Comparison of ENCODE assay signal across 11 cellular contexts in the genomic region with DNA sequence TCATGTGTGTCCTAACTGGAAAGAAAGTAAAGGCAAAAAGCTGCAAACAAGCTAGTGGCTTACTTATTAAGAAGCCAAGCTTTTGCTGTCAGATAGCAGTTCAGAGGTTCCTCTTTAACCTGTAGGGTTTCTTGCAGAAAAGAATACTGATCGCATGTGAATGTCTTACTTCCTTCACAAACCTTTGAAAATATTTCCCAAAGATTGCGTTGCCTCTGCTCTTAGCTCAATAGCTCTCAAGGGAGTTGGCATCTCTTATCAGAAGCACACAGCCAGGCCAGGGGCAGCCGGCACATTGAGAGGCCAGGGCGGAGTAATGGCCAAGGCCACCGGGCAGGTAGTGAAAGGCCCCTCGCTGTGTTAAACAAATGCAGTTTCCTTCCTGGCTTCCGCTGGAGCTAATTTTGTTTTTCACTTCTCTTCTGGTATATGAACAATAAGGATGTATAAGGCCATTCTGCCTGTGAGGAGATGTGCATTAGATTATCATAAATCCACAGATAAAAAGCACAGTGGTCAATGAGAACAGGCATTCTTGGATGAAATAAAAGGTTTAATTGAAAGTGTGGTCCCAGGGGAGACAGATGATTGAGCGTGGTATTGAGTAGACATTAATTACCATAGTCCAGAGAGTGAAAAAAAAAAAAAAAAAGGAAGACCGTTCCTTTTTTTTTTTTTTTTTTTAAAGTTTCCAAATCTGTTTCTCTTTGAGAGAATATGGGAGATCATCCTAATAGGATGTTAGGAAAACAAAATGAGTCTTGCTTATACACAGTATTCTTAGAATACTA.
DNase-seq lines count a peak whose midpoint lies in the region; ATAC-seq and TF ChIP-seq lines count a peak whose summit lies in the region.
"Had no signal": no experiment of that assay in that cellular context is flagged by ENCODE, and none has a peak within 500 bp of the region (broad histone marks: within the 10 kb centered on the region; RNA-seq: fewer than 3 reads in every experiment).

No MANE protein-coding gene starts in this region.

- no peaks in the 10 kb centered on the region for H4K20me1 ChIP-seq in SK-N-SH (ENCODE audit: insufficient read depth)

- H3K27me3 ChIP-seq in mesenchymal stem cell (ENCODE audit: control insufficient read depth in 1 of 2, insufficient read depth in 1 of 2, low read length in 2 of 2) = no peaks in the 10 kb centered on the region
- no peaks in the 10 kb centered on the region for H3K27me3 ChIP-seq in SK-N-SH (ENCODE audit: insufficient read depth)

- TF ChIP-seq CTCF in chondrocyte (IDR thresholded peaks at IDR 0.05) (no peak), SK-N-SH (IDR thresholded peaks at IDR 0.05) (no peak)

- no peaks in the 10 kb centered on the region for H3F3A ChIP-seq in SK-N-SH (replicated peaks; ENCODE audit: insufficient read depth)

- H4K91ac ChIP-seq in mesenchymal stem cell (ENCODE audit: low read length) = no peak overlapping the region

- no peak overlapping the region for H3K27ac ChIP-seq in mesenchymal stem cell (ENCODE audit: low read length, poor library complexity, severe bottlenecking)
- H3K27ac ChIP-seq in SK-N-SH (ENCODE audit: low read depth in 2 of 2, low read length in 1 of 2) = no peak overlapping the region

- H3K79me1 ChIP-seq in mesenchymal stem cell (replicated peaks; ENCODE audit: low read length, poor library complexity, severe bottlenecking) = no peaks in the 10 kb centered on the region

- POLR2A ChIA-PET in SK-N-SH (lab: Yijun Ruan, JAX) = no interaction called here

- no peaks in the 10 kb centered on the region for H3K79me2 ChIP-seq in SK-N-SH (ENCODE audit: insufficient read depth)

- DNase-seq in UCSD-AML1 (lab: John Stamatoyannopoulos, UW; ENCODE audit: unreplicated experiment) = peak; percentile 44
- no peak for DNase-seq in mesenchymal stem cell
- DNase-seq in activated effector memory CD4-positive, alpha-beta T cell treated with anti-CD3 and anti-CD28 coated beads, Interleukin-2, amount 50 U/mL, for 16 hours = no peak
- no peak for DNase-seq in SHP77 (lab: John Stamatoyannopoulos, UW)
- no peak for DNase-seq in chondrocyte (ENCODE audit: low spot score)
- no peak for DNase-seq in SK-N-SH
- DNase-seq: activated CD4-positive, alpha-beta T cell treated with anti-CD3 and anti-CD28 coated beads, Interleukin-2, amount 50 U/mL, for 48 hours; NCI-H2171 treated with DMSO at 0.1 percent for 48 hours had no signal

- peaks cover 5% of the 10 kb centered on the region for H3K9me3 Mint-ChIP-seq in chondrocyte (ENCODE audit: low read depth)
- H3K9me3 Mint-ChIP-seq: dendritic cell treated with granulocyte-macrophage colony-stimulating factor and Interleukin-4, amounts not matched to agents 40 ng/mL and 50 ng/mL, for 4 days had no signal

- TF ChIP-seq EP300 in SK-N-SH (IDR thresholded peaks at IDR 0.05; ENCODE audit: borderline replicate concordance in 1 of 2, low read depth in 1 of 2, low read length in 1 of 2) = no peak

- H2BK15ac ChIP-seq in mesenchymal stem cell (ENCODE audit: low read depth, poor library complexity, severe bottlenecking) = no peak overlapping the region

- H3K4me3 ChIP-seq in mesenchymal stem cell (ENCODE audit: insufficient read depth in 1 of 2, low read depth in 1 of 2, low read length in 2 of 2) (no peak overlapping the region), SK-N-SH (ENCODE audit: low read depth in 2 of 2, low read length in 1 of 2) (no peak overlapping the region)

- no peak overlapping the region for H3K27ac Mint-ChIP-seq in chondrocyte (ENCODE audit: unreplicated experiment)
- H3K27ac Mint-ChIP-seq: dendritic cell treated with granulocyte-macrophage colony-stimulating factor and Interleukin-4, amounts not matched to agents 40 ng/mL and 50 ng/mL, for 4 days had no signal

- peaks cover 30% of the 10 kb centered on the region for H3K4me1 Mint-ChIP-seq in chondrocyte (ENCODE audit: low read depth)

- peak; percentile 85 for ATAC-seq in GM18909 (IDR thresholded peaks at IDR 0.05; ENCODE audit: poor library complexity, unreplicated experiment)
- ATAC-seq in HG02973 (IDR thresholded peaks at IDR 0.05; ENCODE audit: unreplicated experiment) = peak; percentile 76

- H3K9me3 ChIP-seq in mesenchymal stem cell (ENCODE audit: control insufficient read depth, low read length) (no peaks in the 10 kb centered on the region), SK-N-SH (no peaks in the 10 kb centered on the region)

- H3K4me1 ChIP-seq in mesenchymal stem cell (ENCODE audit: control insufficient read depth, insufficient read depth, low read depth, low read length) (peaks cover 2% of the 10 kb centered on the region), SK-N-SH (ENCODE audit: control insufficient read depth in 1 of 2, insufficient read depth in 2 of 2, low read depth in 1 of 2, low read length in 1 of 2) (peaks cover 0 to 2% of the 10 kb centered on the region in 2 experiments; a peak in 2 of 4 replicates)

- H3K18ac ChIP-seq in mesenchymal stem cell (ENCODE audit: low read depth in 1 of 2, low read length in 2 of 2) = no peak overlapping the region

- H3K9ac ChIP-seq in mesenchymal stem cell (ENCODE audit: low read length) = no peak overlapping the region
- H3K9ac ChIP-seq in SK-N-SH = no peak overlapping the region

- H4K8ac ChIP-seq in mesenchymal stem cell (ENCODE audit: low read length) = no peak overlapping the region

- peak overlapping the region; percentile 47 for H2BK5ac ChIP-seq in mesenchymal stem cell (ENCODE audit: low read depth, low read length, poor library complexity, severe bottlenecking)

- TF ChIP-seq RAD21 in SK-N-SH (IDR thresholded peaks at IDR 0.05; ENCODE audit: low read length) = no peak

- no peaks in the 10 kb centered on the region for H3K36me3 ChIP-seq in mesenchymal stem cell (ENCODE audit: control insufficient read depth in 1 of 2, insufficient read depth in 2 of 2, low read depth in 1 of 2, low read length in 2 of 2)
- H3K36me3 ChIP-seq in SK-N-SH (replicated peaks in 1 of 2; ENCODE audit: control insufficient read depth in 1 of 2, insufficient read depth in 2 of 2, low read length in 1 of 2) = no peaks in the 10 kb centered on the region

- no peaks in the 10 kb centered on the region for H3K9me2 ChIP-seq in SK-N-SH

- no peak overlapping the region for H2BK12ac ChIP-seq in mesenchymal stem cell (ENCODE audit: low read length in 2 of 2)

- peaks cover 6% of the 10 kb centered on the region for H3K36me3 Mint-ChIP-seq in chondrocyte (ENCODE audit: low read depth)

- H2AFZ ChIP-seq in mesenchymal stem cell (ENCODE audit: low read depth, low read length) (peak overlapping the region; percentile 39), SK-N-SH (ENCODE audit: low read depth) (no peak overlapping the region)

- H3K4me2 ChIP-seq in mesenchymal stem cell (ENCODE audit: low read length, poor library complexity, severe bottlenecking) (no peak overlapping the region), SK-N-SH (no peak overlapping the region)

- CTCF ChIA-PET in SK-N-SH (lab: Yijun Ruan, JAX) = interaction anchor here (0.7 kb wide), 1 partner anchor 9 kb away, joined by 3 read pairs; no protein-coding TSS in a partner anchor

- no peak overlapping the region for H2BK120ac ChIP-seq in mesenchymal stem cell (ENCODE audit: low read depth, low read length)

- no peaks in the 10 kb centered on the region for H3K27me3 Mint-ChIP-seq in chondrocyte (ENCODE audit: low read depth)
- H3K27me3 Mint-ChIP-seq: dendritic cell treated with granulocyte-macrophage colony-stimulating factor and Interleukin-4, amounts not matched to agents 40 ng/mL and 50 ng/mL, for 4 days had no signal

- H2AK5ac ChIP-seq in mesenchymal stem cell (ENCODE audit: low read length, severe bottlenecking) = no peak overlapping the region

- H3K4ac ChIP-seq in mesenchymal stem cell (ENCODE audit: low read depth in 1 of 2, low read length in 2 of 2) = no peak overlapping the region

- WGBS in mesenchymal stem cell = 60% methylated on average over 7 of the region's 9 CpGs
- WGBS in SK-N-SH (ENCODE audit: low lambda C conversion rate) = 88% methylated on average over 9 of the region's 9 CpGs

- H3K23ac ChIP-seq in mesenchymal stem cell (ENCODE audit: low read length in 2 of 2) = no peak overlapping the region

- H3K14ac ChIP-seq in mesenchymal stem cell (ENCODE audit: low read length in 2 of 2) = no peak overlapping the region

- no peak overlapping the region for H3K4me3 Mint-ChIP-seq in chondrocyte (ENCODE audit: unreplicated experiment)
- H3K4me3 Mint-ChIP-seq: dendritic cell treated with granulocyte-macrophage colony-stimulating factor and Interleukin-4, amounts not matched to agents 40 ng/mL and 50 ng/mL, for 4 days had no signal

TF ChIP-seq in SK-N-SH, 30 proteins besides CTCF, POLR2A, EP300 and RAD21 (continues in another document):
- no peak for TF ChIP-seq POLR2AphosphoS5 (IDR thresholded peaks at IDR 0.05; ENCODE audit: low read depth, low read length)
- TF ChIP-seq FOSL2 (IDR thresholded peaks at IDR 0.05; ENCODE audit: borderline replicate concordance, low read depth) = no peak
- TF ChIP-seq USF2 (IDR thresholded peaks at IDR 0.05; ENCODE audit: borderline replicate concordance, low read depth, low read length) = no peak
- TF ChIP-seq, protein P1, sequence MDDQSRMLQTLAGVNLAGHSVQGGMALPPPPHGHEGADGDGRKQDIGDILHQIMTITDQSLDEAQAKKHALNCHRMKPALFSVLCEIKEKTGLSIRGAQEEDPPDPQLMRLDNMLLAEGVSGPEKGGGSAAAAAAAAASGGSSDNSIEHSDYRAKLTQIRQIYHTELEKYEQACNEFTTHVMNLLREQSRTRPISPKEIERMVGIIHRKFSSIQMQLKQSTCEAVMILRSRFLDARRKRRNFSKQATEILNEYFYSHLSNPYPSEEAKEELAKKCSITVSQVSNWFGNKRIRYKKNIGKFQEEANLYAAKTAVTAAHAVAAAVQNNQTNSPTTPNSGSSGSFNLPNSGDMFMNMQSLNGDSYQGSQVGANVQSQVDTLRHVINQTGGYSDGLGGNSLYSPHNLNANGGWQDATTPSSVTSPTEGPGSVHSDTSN (IDR thresholded peaks at IDR 0.05) = no peak
- TF ChIP-seq RXRA (IDR thresholded peaks at IDR 0.05; ENCODE audit: borderline replicate concordance, low read depth) = no peak
- TF ChIP-seq TAF1 (IDR thresholded peaks at IDR 0.05; ENCODE audit: borderline replicate concordance, low read depth, low read length) = no peak
